ENCODE assay signal across 36 cellular contexts in the genomic region with DNA sequence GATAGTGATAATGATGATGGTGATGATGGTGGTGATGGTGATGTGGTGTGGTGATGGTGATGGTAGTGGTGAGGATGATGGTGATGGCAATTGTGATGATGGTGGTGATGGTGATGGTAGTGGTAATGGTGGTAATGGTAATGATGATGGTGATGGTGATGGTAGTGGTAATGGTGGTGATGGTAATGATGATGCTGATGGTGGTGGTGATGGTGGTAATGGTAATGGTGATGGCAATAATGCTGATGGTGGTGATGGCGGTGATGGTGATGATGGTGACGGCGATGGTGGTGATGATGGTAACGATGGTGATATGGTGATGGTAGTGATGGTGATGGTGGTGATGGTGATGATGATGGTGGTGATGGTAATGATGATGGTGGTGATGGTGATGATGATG. TPM values are rescaled to one million over a fixed set of nuclear protein-coding genes. Genes with fewer than 3 reads are reported as not detected.
"Had no signal": no experiment of that assay in that cellular context is flagged by ENCODE, and none has a peak within 500 bp of the region (broad histone marks: within the 10 kb centered on the region; RNA-seq: fewer than 3 reads in every experiment).

No MANE protein-coding gene starts in this region.

- ATAC-seq: activated CD4-positive, alpha-beta T cell treated with anti-CD3 and anti-CD28 coated beads for 36 hours; activated CD8-positive, alpha-beta memory T cell treated with anti-CD3 and anti-CD28 coated beads, Interleukin-2, amount 10 ng/mL, durations not matched to agents 7 days and 5 days; activated CD8-positive, alpha-beta T cell treated with anti-CD3 and anti-CD28 coated beads, Interleukin-2, amount 10 ng/mL, durations not matched to agents 7 days and 5 days; activated naive CD8-positive, alpha-beta T cell treated with anti-CD3 and anti-CD28 coated beads, Interleukin-2, amount 50 U/mL, for 24 hours; body of pancreas; esophagus mucosa; gastrocnemius medialis; heart left ventricle had no signal

- H3K4me3 ChIP-seq: adrenal gland, body of pancreas, gastrocnemius medialis, heart left ventricle had no signal

- H3K9me3 ChIP-seq: adrenal gland, body of pancreas, gastrocnemius medialis, heart left ventricle had no signal

- H3K4me1 ChIP-seq: adrenal gland, body of pancreas, gastrocnemius medialis, heart left ventricle had no signal

- H3K36me3 ChIP-seq: adrenal gland, gastrocnemius medialis, heart left ventricle had no signal

- DNase-seq: activated CD4-positive, alpha-beta memory T cell treated with anti-CD3 and anti-CD28 coated beads for 36 hours; activated CD4-positive, alpha-beta T cell treated with anti-CD3 and anti-CD28 coated beads for 36 hours; activated CD4-positive, alpha-beta T cell treated with anti-CD3 and anti-CD28 coated beads, Interleukin-2, amount 10 ng/mL, durations not matched to agents 24 days and 14 days; activated CD4-positive, CD25-positive, alpha-beta regulatory T cell; activated CD4-positive, CD25-positive, alpha-beta regulatory T cell treated with anti-CD3 and anti-CD28 coated beads, Interleukin-2, amount 50 U/mL, for 72 hours; activated CD8-positive, alpha-beta memory T cell treated with anti-CD3 and anti-CD28 coated beads, Interleukin-2, amount 10 ng/mL, durations not matched to agents 7 days and 5 days; activated CD8-positive, alpha-beta memory T cell treated with anti-CD3 and anti-CD28 coated beads, Interleukin-2, amount 50 U/mL, for 4 hours; activated CD8-positive, alpha-beta T cell treated with anti-CD3 and anti-CD28 coated beads, Interleukin-2, amount 10 ng/mL, durations not matched to agents 7 days and 5 days; activated effector memory CD4-positive, alpha-beta T cell treated with anti-CD3 and anti-CD28 coated beads, Interleukin-2, amount 50 U/mL, for 16 hours; activated naive CD4-positive, alpha-beta T cell treated with anti-CD3 and anti-CD28 coated beads for 36 hours; activated naive CD8-positive, alpha-beta T cell treated with anti-CD3 and anti-CD28 coated beads for 36 hours; activated naive CD8-positive, alpha-beta T cell treated with anti-CD3 and anti-CD28 coated beads, Interleukin-2, amount 50 U/mL, for 24 hours; activated T-cell treated with anti-CD3 and anti-CD28 coated beads, Interleukin-2, amount 50 U/mL, for 1 hour; activated T-cell treated with anti-CD3 and anti-CD28 coated beads, Interleukin-2, amount 50 U/mL, for 48 hours; adrenal gland; amygdala; aorta; body of pancreas; caudate nucleus; cortex of kidney; effector CD8-positive, alpha-beta T cell; foreskin fibroblast; gastrocnemius medialis; glutamatergic neuron; heart left ventricle; T1000 had no signal

- H3K27me3 ChIP-seq: adrenal gland, body of pancreas, gastrocnemius medialis had no signal

- H3K27ac ChIP-seq: adrenal gland, body of pancreas, epithelial cell of prostate, gastrocnemius medialis, heart left ventricle had no signal

- FAIRE-seq: colon, endometrium, endothelial cell of umbilical vein had no signal

RNA-seq across cellular contexts. Expression of a gene that starts 45.0 kb away (rescaled TPM):
- total RNA-seq: activated CD4-positive, alpha-beta memory T cell treated with anti-CD3 and anti-CD28 coated beads for 36 hours; activated CD4-positive, alpha-beta T cell treated with anti-CD3 and anti-CD28 coated beads for 36 hours; activated CD4-positive, alpha-beta T cell treated with anti-CD3 and anti-CD28 coated beads, Interleukin-2, amount 10 ng/mL, durations not matched to agents 24 days and 14 days; activated CD8-positive, alpha-beta memory T cell treated with anti-CD3 and anti-CD28 coated beads for 36 hours; activated CD8-positive, alpha-beta memory T cell treated with anti-CD3 and anti-CD28 coated beads, Interleukin-2, amount 10 ng/mL, durations not matched to agents 7 days and 5 days; activated CD8-positive, alpha-beta T cell treated with anti-CD3 and anti-CD28 coated beads, Interleukin-2, amount 10 ng/mL, durations not matched to agents 7 days and 5 days; activated naive CD4-positive, alpha-beta T cell treated with anti-CD3 and anti-CD28 coated beads for 36 hours; activated naive CD8-positive, alpha-beta T cell treated with anti-CD3 and anti-CD28 coated beads for 36 hours; activated T-helper 1 cell treated with anti-CD3 and anti-CD28 coated beads, Interleukin-12 subunit alpha, Interleukin-12 subunit beta, Interleukin-2, Interleukin-4 antibody, amounts not matched to agents 30 ng/mL and 10 ng/mL and 1 ng/mL, durations not matched to agents 14 hours and 24 hours and 36 hours; activated T-helper 2 cell treated with anti-CD3 and anti-CD28 coated beads, Interferon-gamma antibody, Interleukin-2, Interleukin-4, amounts not matched to agents 10 μg/mL and 5 μg/mL and 100 μg/mL, durations not matched to agents 14 hours and 24 hours and 36 hours; dermis microvascular lymphatic vessel endothelial cell; endothelial cell of umbilical vein; gastrocnemius medialis; T-helper 2 cell treated with Interferon-gamma antibody and Interleukin-4, amounts not matched to agents 100 ng/mL and 5 ng/mL, for 36 hours had no signal
- polyA plus RNA-seq: aorta, endothelial cell of umbilical vein, heart left ventricle had no signal
